In genomic region chr3:194158942-194159439, GRCh38 we compare ENCODE assay signal across 15 cellular contexts. TPM values are rescaled to one million over a fixed set of nuclear protein-coding genes. Genes with fewer than 3 reads are reported as not detected.
A peak's percentile ranks its signal among the peaks of the same experiment; 100 is the strongest.
DNase-seq lines count a peak whose midpoint lies in the region; ATAC-seq and TF ChIP-seq lines count a peak whose summit lies in the region.
"Had no signal": no experiment of that assay in that cellular context is flagged by ENCODE, and none has a peak within 500 bp of the region (broad histone marks: within the 10 kb centered on the region; RNA-seq: fewer than 3 reads in every experiment).

No MANE protein-coding gene starts in this region.

- TF ChIP-seq CTCF in RWPE2 (IDR thresholded peaks at IDR 0.05; ENCODE audit: poor library complexity, severe bottlenecking) (no peak), type B pancreatic cell (conservative IDR thresholded peaks at IDR 0.05) (no peak), uterus (IDR thresholded peaks at IDR 0.05) (no peak)

- H3K27me3 ChIP-seq in RWPE2 (ENCODE audit: insufficient read depth, poor library complexity, severe bottlenecking) (no peaks in the 10 kb centered on the region), uterus (no peaks in the 10 kb centered on the region)
- H3K27me3 ChIP-seq: SJSA1 had no signal

- H3K27ac ChIP-seq in RWPE2 (ENCODE audit: poor library complexity, severe bottlenecking) = no peak overlapping the region
- no peak overlapping the region for H3K27ac ChIP-seq in uterus
- H3K27ac ChIP-seq: SJSA1, thoracic aorta had no signal

- H3K36me3 ChIP-seq in RWPE2 (ENCODE audit: low read depth) (no peaks in the 10 kb centered on the region), uterus (no peaks in the 10 kb centered on the region)
- H3K36me3 ChIP-seq: SJSA1, thoracic aorta had no signal

- no peaks in the 10 kb centered on the region for H3K9me3 Mint-ChIP-seq in activated naive CD4-positive, alpha-beta T cell treated with anti-CD3 and anti-CD28 coated beads, Interleukin-2, amount 50 U/mL, for 24 hours
- peaks cover 7% of the 10 kb centered on the region for H3K9me3 Mint-ChIP-seq in type B pancreatic cell

- H3K27ac Mint-ChIP-seq in activated naive CD4-positive, alpha-beta T cell treated with anti-CD3 and anti-CD28 coated beads, Interleukin-2, amount 50 U/mL, for 24 hours = peak overlapping the region; percentile 21
- peak overlapping the region; percentile 100 for H3K27ac Mint-ChIP-seq in type B pancreatic cell
- H3K27ac Mint-ChIP-seq: dendritic cell treated with granulocyte-macrophage colony-stimulating factor and Interleukin-4, amounts not matched to agents 40 ng/mL and 50 ng/mL, for 4 days; naive B cell had no signal

- H3K27me3 Mint-ChIP-seq in activated naive CD4-positive, alpha-beta T cell treated with anti-CD3 and anti-CD28 coated beads, Interleukin-2, amount 50 U/mL, for 24 hours = peaks cover 2% of the 10 kb centered on the region
- H3K27me3 Mint-ChIP-seq in type B pancreatic cell = no peaks in the 10 kb centered on the region

- no peaks in the 10 kb centered on the region for H3K4me1 Mint-ChIP-seq in activated naive CD4-positive, alpha-beta T cell treated with anti-CD3 and anti-CD28 coated beads, Interleukin-2, amount 50 U/mL, for 24 hours
- H3K4me1 Mint-ChIP-seq in type B pancreatic cell (ENCODE audit: unreplicated experiment) = peaks cover 38% of the 10 kb centered on the region
- H3K4me1 Mint-ChIP-seq: naive B cell had no signal

- no peak for DNase-seq in activated naive CD4-positive, alpha-beta T cell (lab: John Stamatoyannopoulos, UW)
- DNase-seq in RWPE2 (ENCODE audit: low spot score) (no peak), kidney tubule cell (ENCODE audit: low spot score) (peak; percentile 67), type B pancreatic cell (ENCODE audit: extremely low spot score, unreplicated experiment) (no peak), NOMO-1 (lab: John Stamatoyannopoulos, UW; ENCODE audit: unreplicated experiment in 2 of 2) (no peak), NCI-H1092 treated with DMSO at 0.1 percent for 48 hours (lab: John Stamatoyannopoulos, UW) (no peak), uterus (no peak)
- DNase-seq: ACHN, naive B cell, NCI-H187, retina had no signal

- H3K9me3 ChIP-seq in RWPE2 (ENCODE audit: severe bottlenecking) (no peaks in the 10 kb centered on the region), uterus (no peaks in the 10 kb centered on the region)
- H3K9me3 ChIP-seq: SJSA1, thoracic aorta had no signal

- H3K4me3 ChIP-seq in RWPE2 (ENCODE audit: severe bottlenecking) (no peak overlapping the region), uterus (no peak overlapping the region)
- H3K4me3 ChIP-seq: SJSA1, thoracic aorta had no signal

- peak; percentile 77 for ATAC-seq in RWPE2 (ENCODE audit: low read depth)

- H3K36me3 Mint-ChIP-seq in activated naive CD4-positive, alpha-beta T cell treated with anti-CD3 and anti-CD28 coated beads, Interleukin-2, amount 50 U/mL, for 24 hours = no peaks in the 10 kb centered on the region
- H3K36me3 Mint-ChIP-seq in type B pancreatic cell = no peaks in the 10 kb centered on the region

- peaks cover 4% of the 10 kb centered on the region for H3K4me1 ChIP-seq in RWPE2 (ENCODE audit: insufficient read depth, poor library complexity, severe bottlenecking)
- no peaks in the 10 kb centered on the region for H3K4me1 ChIP-seq in uterus
- H3K4me1 ChIP-seq: SJSA1 had no signal

- intact Hi-C loops in uterus (cut with DNase I; ENCODE audit: low total_unique reads) = no loop called here

- H3K4me3 Mint-ChIP-seq in activated naive CD4-positive, alpha-beta T cell treated with anti-CD3 and anti-CD28 coated beads, Interleukin-2, amount 50 U/mL, for 24 hours = no peak overlapping the region
- H3K4me3 Mint-ChIP-seq in type B pancreatic cell = no peak overlapping the region
- H3K4me3 Mint-ChIP-seq: dendritic cell treated with granulocyte-macrophage colony-stimulating factor and Interleukin-4, amounts not matched to agents 40 ng/mL and 50 ng/mL, for 4 days; naive B cell had no signal

- TF ChIP-seq POLR2A in uterus (IDR thresholded peaks at IDR 0.05) = no peak

RNA-seq across cellular contexts. Expression of gene HES1, which starts 23.0 kb away (rescaled TPM):
- 100 and 180 TPM in 2 replicates for total RNA-seq in type B pancreatic cell (ENCODE audit: low replicate concordance)
- total RNA-seq in uterus = 10 to 100 TPM; 23.1 to 50.9 (median 41.2) TPM
